ENCODE assay signal across 1 cellular context in the genomic region with DNA sequence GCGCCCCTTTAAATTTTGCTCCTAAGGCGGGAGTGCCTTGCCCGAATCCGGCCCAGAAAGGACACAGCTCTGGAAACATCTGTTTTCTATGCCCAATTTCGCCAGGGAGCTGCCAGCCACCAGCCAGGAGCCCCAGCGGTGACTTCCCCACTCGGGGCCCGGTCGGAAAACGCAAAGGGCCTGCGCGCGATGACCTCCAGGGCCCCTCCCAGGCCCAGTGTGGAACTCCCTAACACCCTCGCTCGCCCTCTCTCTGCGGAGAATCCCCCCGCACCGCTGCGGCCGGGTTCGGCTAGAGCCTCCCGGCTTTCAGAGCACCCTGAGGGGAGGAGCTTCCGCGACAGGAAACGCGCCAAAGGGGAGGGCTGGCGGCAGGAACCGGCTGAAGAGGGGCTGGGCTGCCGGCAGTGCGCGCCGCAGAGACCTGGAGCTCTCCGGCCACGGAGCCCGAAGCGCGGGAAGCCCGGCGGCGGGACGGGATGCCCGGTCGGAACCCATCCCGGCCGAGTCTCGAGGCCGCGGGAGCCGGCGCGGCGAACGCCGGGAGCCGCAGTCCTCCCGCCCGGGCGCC.
TF ChIP-seq lines count a peak whose summit lies in the region.

No MANE protein-coding gene starts in this region.

TF ChIP-seq in HCT116, 20 proteins besides CTCF, POLR2A, EP300 and RAD21 (continued from another document):
- TF ChIP-seq, protein P1, sequence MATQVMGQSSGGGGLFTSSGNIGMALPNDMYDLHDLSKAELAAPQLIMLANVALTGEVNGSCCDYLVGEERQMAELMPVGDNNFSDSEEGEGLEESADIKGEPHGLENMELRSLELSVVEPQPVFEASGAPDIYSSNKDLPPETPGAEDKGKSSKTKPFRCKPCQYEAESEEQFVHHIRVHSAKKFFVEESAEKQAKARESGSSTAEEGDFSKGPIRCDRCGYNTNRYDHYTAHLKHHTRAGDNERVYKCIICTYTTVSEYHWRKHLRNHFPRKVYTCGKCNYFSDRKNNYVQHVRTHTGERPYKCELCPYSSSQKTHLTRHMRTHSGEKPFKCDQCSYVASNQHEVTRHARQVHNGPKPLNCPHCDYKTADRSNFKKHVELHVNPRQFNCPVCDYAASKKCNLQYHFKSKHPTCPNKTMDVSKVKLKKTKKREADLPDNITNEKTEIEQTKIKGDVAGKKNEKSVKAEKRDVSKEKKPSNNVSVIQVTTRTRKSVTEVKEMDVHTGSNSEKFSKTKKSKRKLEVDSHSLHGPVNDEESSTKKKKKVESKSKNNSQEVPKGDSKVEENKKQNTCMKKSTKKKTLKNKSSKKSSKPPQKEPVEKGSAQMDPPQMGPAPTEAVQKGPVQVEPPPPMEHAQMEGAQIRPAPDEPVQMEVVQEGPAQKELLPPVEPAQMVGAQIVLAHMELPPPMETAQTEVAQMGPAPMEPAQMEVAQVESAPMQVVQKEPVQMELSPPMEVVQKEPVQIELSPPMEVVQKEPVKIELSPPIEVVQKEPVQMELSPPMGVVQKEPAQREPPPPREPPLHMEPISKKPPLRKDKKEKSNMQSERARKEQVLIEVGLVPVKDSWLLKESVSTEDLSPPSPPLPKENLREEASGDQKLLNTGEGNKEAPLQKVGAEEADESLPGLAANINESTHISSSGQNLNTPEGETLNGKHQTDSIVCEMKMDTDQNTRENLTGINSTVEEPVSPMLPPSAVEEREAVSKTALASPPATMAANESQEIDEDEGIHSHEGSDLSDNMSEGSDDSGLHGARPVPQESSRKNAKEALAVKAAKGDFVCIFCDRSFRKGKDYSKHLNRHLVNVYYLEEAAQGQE (IDR thresholded peaks at IDR 0.05; ENCODE audit: low read depth), result no peak
- TF ChIP-seq EZH2 (IDR thresholded peaks at IDR 0.05) (no peak), ZNF274 (IDR thresholded peaks at IDR 0.05; ENCODE audit: low read depth, low read length) (no peak), CEBPB (IDR thresholded peaks at IDR 0.05; ENCODE audit: low read depth) (no peak), SIN3A (IDR thresholded peaks at IDR 0.05; ENCODE audit: low read depth) (peak; percentile 55; the same call in 1 of the 2 replicates), ZFX (IDR thresholded peaks at IDR 0.05) (peak; percentile 65; the same call in 1 of the 2 replicates), EZH2phosphoT487 (IDR thresholded peaks at IDR 0.05; ENCODE audit: borderline replicate concordance) (no peak), JUND (IDR thresholded peaks at IDR 0.05) (no peak), ZBTB33 (IDR thresholded peaks at IDR 0.05; ENCODE audit: extremely low read depth, insufficient replicate concordance, low read length) (no peak), ELF1 (IDR thresholded peaks at IDR 0.05; ENCODE audit: borderline replicate concordance, low read depth) (no peak), POLR2AphosphoS5 (IDR thresholded peaks at IDR 0.05; ENCODE audit: low read depth, low read length) (peak; percentile 79), MAX (IDR thresholded peaks at IDR 0.05) (peak; percentile 56; the same call in 1 of the 2 replicates), EGR1 (IDR thresholded peaks at IDR 0.05; ENCODE audit: low read depth) (no peak), CBX3 (IDR thresholded peaks at IDR 0.05; ENCODE audit: low read depth) (no peak), SP1 (IDR thresholded peaks at IDR 0.05; ENCODE audit: low read depth) (no peak), TCF7L2 (IDR thresholded peaks at IDR 0.05; ENCODE audit: borderline replicate concordance, extremely low read depth, insufficient read depth, insufficient read length) (no peak), FOSL1 (IDR thresholded peaks at IDR 0.05; ENCODE audit: low read depth) (no peak)
- TF ChIP-seq, protein P2, sequence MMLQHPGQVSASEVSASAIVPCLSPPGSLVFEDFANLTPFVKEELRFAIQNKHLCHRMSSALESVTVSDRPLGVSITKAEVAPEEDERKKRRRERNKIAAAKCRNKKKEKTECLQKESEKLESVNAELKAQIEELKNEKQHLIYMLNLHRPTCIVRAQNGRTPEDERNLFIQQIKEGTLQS (IDR thresholded peaks at IDR 0.05), result no peak
